ENCODE assay signal across 16 cellular contexts in the genomic region with DNA sequence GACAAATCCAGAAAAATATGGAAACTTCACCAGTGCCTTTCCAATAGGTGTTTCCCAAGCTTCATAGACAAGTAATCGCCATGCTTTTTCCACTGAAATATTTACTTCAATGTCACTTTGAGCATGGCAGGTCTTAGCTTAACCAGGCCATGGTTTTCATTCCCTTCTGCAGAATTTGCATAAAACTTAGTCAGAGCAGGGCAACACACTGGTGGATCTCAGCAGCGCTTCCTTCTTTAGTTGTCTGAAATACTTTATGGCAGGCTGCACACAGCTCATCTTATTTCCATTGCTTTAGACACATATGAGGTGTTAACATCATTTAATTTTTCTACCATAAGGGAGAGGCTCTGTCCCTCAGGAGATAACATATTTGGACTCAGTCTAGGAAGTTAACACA.
DNase-seq lines count a peak whose midpoint lies in the region; ATAC-seq and TF ChIP-seq lines count a peak whose summit lies in the region.
"Had no signal": no experiment of that assay in that cellular context is flagged by ENCODE, and none has a peak within 500 bp of the region (broad histone marks: within the 10 kb centered on the region; RNA-seq: fewer than 3 reads in every experiment).

No MANE protein-coding gene starts in this region.

- no peaks in the 10 kb centered on the region for H3K36me3 ChIP-seq in heart left ventricle
- H3K36me3 ChIP-seq: brain microvascular endothelial cell, upper lobe of left lung had no signal

- peaks cover 0 to 5% (median 0%) of the 10 kb centered on the region in 12 donors for H3K4me1 ChIP-seq in heart left ventricle
- H3K4me1 ChIP-seq: Caco-2, upper lobe of left lung had no signal

- intact Hi-C loops in activated CD4-positive, alpha-beta T cell treated with anti-CD3 and anti-CD28 coated beads for 36 hours (cut with DNase I, micrococcal nuclease), result no loop called here
- intact Hi-C loops in activated T-helper 2 cell treated with anti-CD3 and anti-CD28 coated beads, Interferon-gamma antibody, Interleukin-2, Interleukin-4, amounts not matched to agents 10 μg/mL and 5 μg/mL and 100 μg/mL, durations not matched to agents 14 hours and 24 hours and 36 hours (cut with micrococcal nuclease), result no loop called here
- intact Hi-C loops in heart left ventricle (cut with DNase I), result no loop called here

- no peak overlapping the region for H3K27ac ChIP-seq in heart left ventricle
- H3K27ac ChIP-seq: brain microvascular endothelial cell, upper lobe of left lung had no signal

- TF ChIP-seq CTCF in heart left ventricle (IDR thresholded peaks at IDR 0.05), result no peak

- no peak overlapping the region for H3K4me3 ChIP-seq in heart left ventricle
- H3K4me3 ChIP-seq: upper lobe of left lung had no signal

- no peak overlapping the region for H3K27ac Mint-ChIP-seq in activated CD4-positive, alpha-beta T cell treated with anti-CD3 and anti-CD28 coated beads for 36 hours
- peak overlapping the region; percentile 48 for H3K27ac Mint-ChIP-seq in stimulated activated memory B cell treated with anti-CD40 and anti-IgM and Interleukin-4, amounts not matched to agents 10 μg/mL and 1 μg/mL and 100 μg/mL, for 72 hours
- no peak overlapping the region for H3K27ac Mint-ChIP-seq in activated T-helper 2 cell treated with anti-CD3 and anti-CD28 coated beads, Interferon-gamma antibody, Interleukin-2, Interleukin-4, amounts not matched to agents 10 μg/mL and 5 μg/mL and 100 μg/mL, durations not matched to agents 14 hours and 24 hours and 36 hours
- H3K27ac Mint-ChIP-seq: nephron progenitor cell had no signal

- no peaks in the 10 kb centered on the region for H3K9me3 Mint-ChIP-seq in activated CD4-positive, alpha-beta T cell treated with anti-CD3 and anti-CD28 coated beads for 36 hours (ENCODE audit: low read depth)
- H3K9me3 Mint-ChIP-seq in stimulated activated memory B cell treated with anti-CD40 and anti-IgM and Interleukin-4, amounts not matched to agents 10 μg/mL and 1 μg/mL and 100 μg/mL, for 72 hours, result no peaks in the 10 kb centered on the region
- peaks cover 4% of the 10 kb centered on the region for H3K9me3 Mint-ChIP-seq in activated T-helper 2 cell treated with anti-CD3 and anti-CD28 coated beads, Interferon-gamma antibody, Interleukin-2, Interleukin-4, amounts not matched to agents 10 μg/mL and 5 μg/mL and 100 μg/mL, durations not matched to agents 14 hours and 24 hours and 36 hours
- H3K9me3 Mint-ChIP-seq: nephron progenitor cell had no signal

- no peaks in the 10 kb centered on the region for H3K27me3 Mint-ChIP-seq in activated CD4-positive, alpha-beta T cell treated with anti-CD3 and anti-CD28 coated beads for 36 hours
- no peaks in the 10 kb centered on the region for H3K27me3 Mint-ChIP-seq in stimulated activated memory B cell treated with anti-CD40 and anti-IgM and Interleukin-4, amounts not matched to agents 10 μg/mL and 1 μg/mL and 100 μg/mL, for 72 hours
- H3K27me3 Mint-ChIP-seq in activated T-helper 2 cell treated with anti-CD3 and anti-CD28 coated beads, Interferon-gamma antibody, Interleukin-2, Interleukin-4, amounts not matched to agents 10 μg/mL and 5 μg/mL and 100 μg/mL, durations not matched to agents 14 hours and 24 hours and 36 hours (ENCODE audit: low read depth), result no peaks in the 10 kb centered on the region

- 90 to 98% (median 96%) methylated on average over 2 of the region's 2 CpGs for WGBS in heart left ventricle, 4 donors

- H3K4me3 Mint-ChIP-seq in activated CD4-positive, alpha-beta T cell treated with anti-CD3 and anti-CD28 coated beads for 36 hours, result no peak overlapping the region
- H3K4me3 Mint-ChIP-seq in stimulated activated memory B cell treated with anti-CD40 and anti-IgM and Interleukin-4, amounts not matched to agents 10 μg/mL and 1 μg/mL and 100 μg/mL, for 72 hours, result no peak overlapping the region
- no peak overlapping the region for H3K4me3 Mint-ChIP-seq in activated T-helper 2 cell treated with anti-CD3 and anti-CD28 coated beads, Interferon-gamma antibody, Interleukin-2, Interleukin-4, amounts not matched to agents 10 μg/mL and 5 μg/mL and 100 μg/mL, durations not matched to agents 14 hours and 24 hours and 36 hours (ENCODE audit: low read depth)
- H3K4me3 Mint-ChIP-seq: nephron progenitor cell had no signal

- peak; percentile 66 for ATAC-seq in activated CD4-positive, alpha-beta T cell treated with anti-CD3 and anti-CD28 coated beads for 36 hours
- ATAC-seq in GM21786 (IDR thresholded peaks at IDR 0.05; ENCODE audit: unreplicated experiment) (peak; percentile 94), HG03175 (IDR thresholded peaks at IDR 0.05; ENCODE audit: unreplicated experiment) (peak; percentile 91), heart left ventricle (no peak)
- peak; percentile 92 for ATAC-seq in stimulated activated memory B cell treated with anti-CD40 and anti-IgM and Interleukin-4, amounts not matched to agents 10 μg/mL and 1 μg/mL and 100 μg/mL, for 72 hours
- ATAC-seq: HCT116, left ventricle myocardium superior had no signal

- no peaks in the 10 kb centered on the region for H3K36me3 Mint-ChIP-seq in activated CD4-positive, alpha-beta T cell treated with anti-CD3 and anti-CD28 coated beads for 36 hours (ENCODE audit: low read depth)
- no peaks in the 10 kb centered on the region for H3K36me3 Mint-ChIP-seq in stimulated activated memory B cell treated with anti-CD40 and anti-IgM and Interleukin-4, amounts not matched to agents 10 μg/mL and 1 μg/mL and 100 μg/mL, for 72 hours
- H3K36me3 Mint-ChIP-seq in activated T-helper 2 cell treated with anti-CD3 and anti-CD28 coated beads, Interferon-gamma antibody, Interleukin-2, Interleukin-4, amounts not matched to agents 10 μg/mL and 5 μg/mL and 100 μg/mL, durations not matched to agents 14 hours and 24 hours and 36 hours (ENCODE audit: low read depth), result no peaks in the 10 kb centered on the region

- DNase-seq in activated CD4-positive, alpha-beta T cell treated with anti-CD3 and anti-CD28 coated beads for 36 hours, result no peak
- no peak for DNase-seq in activated CD4-positive, alpha-beta T cell treated with anti-CD3 and anti-CD28 coated beads for 1 hour
- DNase-seq in HPDE6-E6E7 (ENCODE audit: extremely low spot score) (no peak), heart left ventricle (no peak)
- no peak for DNase-seq in activated T-helper 2 cell treated with anti-CD3 and anti-CD28 coated beads, Interferon-gamma antibody, Interleukin-2, Interleukin-4, amounts not matched to agents 10 μg/mL and 5 μg/mL and 100 μg/mL, durations not matched to agents 14 hours and 24 hours and 36 hours (ENCODE audit: low spot score)
- DNase-seq: activated CD4-positive, CD25-positive, alpha-beta regulatory T cell; brain microvascular endothelial cell; Caco-2; left ventricle myocardium superior; NCI-H187 treated with DMSO at 0.1 percent for 48 hours; nephron progenitor cell; upper lobe of left lung had no signal

- peaks cover 12% of the 10 kb centered on the region for H3K4me1 Mint-ChIP-seq in activated CD4-positive, alpha-beta T cell treated with anti-CD3 and anti-CD28 coated beads for 36 hours
- peaks cover 31% of the 10 kb centered on the region for H3K4me1 Mint-ChIP-seq in stimulated activated memory B cell treated with anti-CD40 and anti-IgM and Interleukin-4, amounts not matched to agents 10 μg/mL and 1 μg/mL and 100 μg/mL, for 72 hours
- H3K4me1 Mint-ChIP-seq in activated T-helper 2 cell treated with anti-CD3 and anti-CD28 coated beads, Interferon-gamma antibody, Interleukin-2, Interleukin-4, amounts not matched to agents 10 μg/mL and 5 μg/mL and 100 μg/mL, durations not matched to agents 14 hours and 24 hours and 36 hours (ENCODE audit: low read depth), result peaks cover 13% of the 10 kb centered on the region
- H3K4me1 Mint-ChIP-seq: nephron progenitor cell had no signal

- H3K27me3 ChIP-seq in heart left ventricle, result no peaks in the 10 kb centered on the region
- H3K27me3 ChIP-seq: brain microvascular endothelial cell, upper lobe of left lung had no signal

- POLR2A ChIA-PET in activated CD4-positive, alpha-beta T cell treated with anti-CD3 and anti-CD28 coated beads for 36 hours (lab: Charles Lee), result no interaction called here

- TF ChIP-seq POLR2A in heart left ventricle (IDR thresholded peaks at IDR 0.05), result no peak

- H3K9me3 ChIP-seq in heart left ventricle, result no peaks in the 10 kb centered on the region
- H3K9me3 ChIP-seq: Caco-2, upper lobe of left lung had no signal

- CTCF ChIA-PET in activated CD4-positive, alpha-beta T cell treated with anti-CD3 and anti-CD28 coated beads for 36 hours (lab: Charles Lee), result interaction anchor here (1.0 kb wide), 1 partner anchor 166 kb away, joined by 3 read pairs; no protein-coding TSS in a partner anchor

Comparison
In these comparisons a context has a peak if more than half of its experiments do, and no peak if none do; other contexts are left out.
1. ATAC-seq: peak in activated CD4-positive, alpha-beta T cell treated with anti-CD3 and anti-CD28 coated beads for 36 hours (single experiment), GM21786 (single experiment), HG03175 (single experiment) and stimulated activated memory B cell treated with anti-CD40 and anti-IgM and Interleukin-4, amounts not matched to agents 10 μg/mL and 1 μg/mL and 100 μg/mL, for 72 hours (single experiment); none in heart left ventricle (0 of 4).